ENCODE assay signal across 15 cellular contexts in the genomic region with DNA sequence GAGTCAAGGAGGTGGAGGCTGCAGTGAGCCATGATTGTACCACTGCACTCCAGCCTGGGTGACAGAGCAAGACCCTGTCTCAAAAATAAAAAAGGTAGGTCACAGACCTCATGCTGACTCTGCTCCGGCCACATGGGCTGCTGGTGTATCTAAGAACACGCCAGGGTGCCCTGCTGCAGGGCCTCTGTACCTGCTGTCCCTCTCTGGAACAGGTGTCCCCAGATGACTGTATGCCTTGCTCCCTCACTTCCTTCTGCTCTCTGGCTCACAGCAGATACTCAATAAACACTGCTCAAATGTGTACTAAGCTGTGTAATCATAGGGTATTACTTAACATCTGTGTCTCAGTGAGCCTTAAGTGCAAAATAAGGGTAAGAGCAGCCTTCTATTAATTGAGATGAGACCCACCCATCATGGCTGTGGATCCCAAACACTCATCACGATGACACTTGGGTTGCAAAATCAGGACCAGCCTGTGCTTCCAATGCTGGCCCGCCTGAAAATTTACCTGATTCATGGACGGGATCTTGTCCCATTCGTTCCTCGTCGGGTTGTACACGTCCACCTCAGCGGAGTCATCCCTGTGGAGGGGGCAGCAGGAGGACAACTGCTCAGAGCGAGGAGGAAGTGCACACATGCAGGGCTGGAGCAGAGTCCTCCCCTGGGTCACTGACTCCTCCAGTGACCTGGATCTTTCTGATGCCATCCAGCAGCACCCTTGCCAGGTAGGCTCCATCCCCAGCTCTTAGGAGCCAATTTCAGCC. TPM values are rescaled to one million over a fixed set of nuclear protein-coding genes. Genes with fewer than 3 reads are reported as not detected.
"Had no signal": no experiment of that assay in that cellular context is flagged by ENCODE, and none has a peak within 500 bp of the region (broad histone marks: within the 10 kb centered on the region; RNA-seq: fewer than 3 reads in every experiment).

No MANE protein-coding gene starts in this region.

- ATAC-seq: stimulated activated naive B cell treated with anti-CD40 and anti-IgM and Interleukin-4, amounts not matched to agents 10 μg/mL and 1 μg/mL and 100 μg/mL, for 72 hours had no signal

- H3K9me3 Mint-ChIP-seq: naive B cell; stimulated activated naive B cell treated with anti-CD40 and anti-IgM and Interleukin-4, amounts not matched to agents 10 μg/mL and 1 μg/mL and 100 μg/mL, for 72 hours had no signal

- H3K27ac Mint-ChIP-seq: stimulated activated naive B cell treated with anti-CD40 and anti-IgM and Interleukin-4, amounts not matched to agents 10 μg/mL and 1 μg/mL and 100 μg/mL, for 72 hours had no signal

- H3K36me3 Mint-ChIP-seq: naive B cell had no signal

- H3K27me3 Mint-ChIP-seq: naive B cell; stimulated activated naive B cell treated with anti-CD40 and anti-IgM and Interleukin-4, amounts not matched to agents 10 μg/mL and 1 μg/mL and 100 μg/mL, for 72 hours had no signal

- DNase-seq: activated CD4-positive, CD25-positive, alpha-beta regulatory T cell treated with anti-CD3 and anti-CD28 coated beads, Interleukin-2, amount 50 U/mL, for 72 hours; activated effector memory CD4-positive, alpha-beta T cell treated with Interleukin-2 at 50 U/mL for 16 hours; hippocampal formation; midbrain; naive B cell; sigmoid colon; SJCRH30; stimulated activated CD4-positive, alpha-beta T cell treated with anti-CD3 and anti-CD28 coated beads, Interleukin-2, amount 100 ng/mL, for 24 hours; stimulated activated naive B cell treated with anti-CD40 and anti-IgM and Interleukin-4, amounts not matched to agents 10 μg/mL and 1 μg/mL and 100 μg/mL, for 72 hours; upper lobe of left lung had no signal

- H3K4me3 Mint-ChIP-seq: stimulated activated naive B cell treated with anti-CD40 and anti-IgM and Interleukin-4, amounts not matched to agents 10 μg/mL and 1 μg/mL and 100 μg/mL, for 72 hours had no signal

RNA-seq across cellular contexts. Expression of a gene that starts 40.1 kb away (rescaled TPM):
- total RNA-seq: astrocyte, cardiac muscle cell, glomerular endothelial cell, kidney epithelial cell, pulmonary artery endothelial cell had no signal
